Comparison of ENCODE assay signal across 8 cellular contexts in the genomic region with DNA sequence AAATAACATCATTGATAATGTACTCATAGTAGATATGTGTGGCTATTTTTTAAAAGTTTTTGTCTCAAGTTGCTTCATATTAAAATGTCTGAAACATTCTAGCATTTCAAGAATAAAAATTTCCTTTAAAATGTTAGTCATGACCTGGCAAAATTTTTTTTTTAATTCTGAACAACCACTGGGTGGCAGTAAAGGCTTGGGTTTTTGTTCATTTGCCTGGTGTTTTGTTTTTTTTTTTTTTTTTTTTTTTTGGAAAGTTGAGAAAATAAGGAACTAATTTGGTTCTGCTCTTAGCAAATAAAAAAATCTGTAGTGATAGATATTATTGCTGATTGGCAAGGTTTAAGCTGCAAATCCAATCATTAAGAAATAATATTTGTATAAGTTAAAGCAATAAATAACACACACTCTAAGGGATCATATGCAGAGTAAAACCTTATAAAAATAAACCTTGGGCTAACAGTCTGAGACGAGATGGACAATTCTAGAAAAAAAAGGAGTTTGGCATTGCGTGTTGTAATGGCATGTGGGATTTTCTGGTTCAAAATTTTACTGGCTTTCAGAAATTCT.
DNase-seq lines count a peak whose midpoint lies in the region; ATAC-seq and FAIRE-seq lines count a peak whose summit lies in the region.

No MANE protein-coding gene starts in this region.

- FAIRE-seq in HTR-8/SVneo (lab: Jason Lieb, UNC) (no peak), TTC549 (lab: Jason Lieb, UNC) (peak; percentile 98)

- DNase-seq in NCI-H1417 (lab: John Stamatoyannopoulos, UW) (peak in 2 of 3 experiments; percentile 7 to 68), NCI-H1417 treated with DMSO at 0.1 percent for 48 hours (lab: John Stamatoyannopoulos, UW) (no peak), HTR-8/SVneo (ENCODE audit: insufficient read length, low spot score) (peak; percentile 9), iPS-NIHi7 (ENCODE audit: extremely low spot score) (peak; percentile 20), NCI-H1436 treated with DMSO at 0.1 percent for 48 hours (lab: John Stamatoyannopoulos, UW) (no peak)

- ATAC-seq in HG02938 (IDR thresholded peaks at IDR 0.05; ENCODE audit: unreplicated experiment) (no peak), HG02973 (IDR thresholded peaks at IDR 0.05; ENCODE audit: unreplicated experiment) (no peak)

Comparison
In these comparisons a context has a peak if more than half of its experiments do, and no peak if none do; other contexts are left out.
1. DNase-seq: peak in NCI-H1417 (2 of 3), HTR-8/SVneo (single experiment) and iPS-NIHi7 (single experiment); none in NCI-H1417 treated with DMSO at 0.1 percent for 48 hours (single experiment) and NCI-H1436 treated with DMSO at 0.1 percent for 48 hours (single experiment).